8 cellular contexts compared by ENCODE assay signal in the genomic region with DNA sequence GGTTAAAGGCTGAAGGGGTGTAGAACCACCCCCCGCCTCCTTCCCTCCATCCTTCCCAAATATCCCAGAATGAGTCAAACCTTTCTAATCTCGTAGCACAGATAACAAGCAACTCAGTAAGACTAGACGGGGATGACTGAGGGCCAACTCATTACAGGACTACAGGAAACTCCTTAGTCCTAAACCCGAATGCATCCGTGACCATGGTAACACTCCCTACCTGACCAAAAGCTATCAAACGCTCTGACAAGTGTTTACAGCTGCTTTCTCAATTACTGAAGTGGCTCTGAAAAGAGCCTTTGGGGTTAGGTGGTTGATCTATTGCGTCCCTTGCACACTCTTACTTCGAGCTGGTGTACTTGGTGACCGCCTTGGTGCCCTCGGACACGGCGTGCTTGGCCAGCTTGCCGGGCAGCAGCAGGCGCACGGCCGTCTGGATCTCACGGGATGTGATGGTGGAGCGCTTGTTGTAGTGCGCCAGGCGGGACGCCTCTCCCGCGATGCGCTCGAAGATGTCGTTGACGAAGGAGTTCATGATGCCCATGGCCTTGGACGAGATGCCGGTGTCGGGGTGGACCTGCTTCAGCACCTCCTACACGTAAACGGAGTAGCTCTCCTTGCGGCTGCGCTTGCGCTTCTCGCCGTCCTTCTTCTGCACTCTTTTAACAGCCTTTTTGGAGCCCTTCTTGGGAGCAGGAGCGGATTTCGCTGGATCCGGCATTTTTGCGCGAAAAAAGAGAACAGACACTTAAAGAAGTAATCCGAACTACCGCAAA.
DNase-seq lines count a peak whose midpoint lies in the region; ATAC-seq and TF ChIP-seq lines count a peak whose summit lies in the region.
"Not testable (repeated sequence)": the region's sequence is repeated elsewhere in the genome, so short reads cannot be mapped to it uniquely, and the experiment has no call there.

No MANE protein-coding gene starts in this region.

- not testable (repeated sequence) for H3K27ac Mint-ChIP-seq in activated T-helper 17 cell treated with anti-CD3 and anti-CD28 coated beads, Interleukin-2, amount 50 U/mL, for 72 hours

- peak; percentile 30 for TF ChIP-seq POLR2A in prostate gland (IDR thresholded peaks at IDR 0.05)

- not testable (repeated sequence) for H3K27me3 ChIP-seq in kidney epithelial cell (ENCODE audit: control insufficient read depth, insufficient read depth, low read length); prostate gland (replicated peaks; ENCODE audit: insufficient read depth)

- not testable (repeated sequence) for H3K4me1 Mint-ChIP-seq in activated T-helper 17 cell treated with anti-CD3 and anti-CD28 coated beads, Interleukin-2, amount 50 U/mL, for 72 hours

- H3K36me3 Mint-ChIP-seq in activated T-helper 17 cell treated with anti-CD3 and anti-CD28 coated beads, Interleukin-2, amount 50 U/mL, for 72 hours (ENCODE audit: low read depth): not testable (repeated sequence)

- H3K4me3 ChIP-seq in fibroblast of the aortic adventitia (ENCODE audit: low read depth, low read length) (peak overlapping the region; percentile 50), kidney epithelial cell (ENCODE audit: low read depth, low read length) (peak overlapping the region; percentile 27), prostate gland (peak overlapping the region; percentile 21 to 31)

- not testable (repeated sequence) for H3K4me1 ChIP-seq in prostate gland (replicated peaks)

- not testable (repeated sequence) for H3K27me3 Mint-ChIP-seq in activated T-helper 17 cell treated with anti-CD3 and anti-CD28 coated beads, Interleukin-2, amount 50 U/mL, for 72 hours

- peak; percentile 2 for DNase-seq in Ammon's horn (ENCODE audit: low spot score)
- DNase-seq in NCI-H1105 treated with DMSO at 0.1 percent for 48 hours (lab: John Stamatoyannopoulos, UW): peak; percentile 1
- DNase-seq in cerebellar cortex (ENCODE audit: low spot score): peak; percentile 28
- peak; percentile 25 for DNase-seq in fibroblast of the aortic adventitia (ENCODE audit: low read depth)
- not testable (repeated sequence) for DNase-seq in kidney epithelial cell (ENCODE audit: low read depth)
- DNase-seq in prostate gland (ENCODE audit: low spot score): peak; percentile 4
- DNase-seq in superior temporal gyrus (ENCODE audit: extremely low spot score): peak; percentile 20

- not testable (repeated sequence) for H3K36me3 ChIP-seq in kidney epithelial cell (ENCODE audit: control insufficient read depth, insufficient read depth, low read length); prostate gland

- H3K27ac ChIP-seq in prostate gland: peak overlapping the region in 1 of 2 donors; percentile 63

- not testable (repeated sequence) for TF ChIP-seq CTCF in fibroblast of the aortic adventitia (IDR thresholded peaks at IDR 0.05; ENCODE audit: insufficient read depth, low read length); kidney epithelial cell (IDR thresholded peaks at IDR 0.05; ENCODE audit: insufficient read depth, low read length, poor library complexity, severe bottlenecking); prostate gland (IDR thresholded peaks at IDR 0.05)

- H3K9me3 Mint-ChIP-seq in activated T-helper 17 cell treated with anti-CD3 and anti-CD28 coated beads, Interleukin-2, amount 50 U/mL, for 72 hours: not testable (repeated sequence)

- WGBS in prostate gland: 17% methylated on average over 39 of the region's 44 CpGs

- not testable (repeated sequence) for H3K4me3 Mint-ChIP-seq in activated T-helper 17 cell treated with anti-CD3 and anti-CD28 coated beads, Interleukin-2, amount 50 U/mL, for 72 hours

- intact Hi-C loops in prostate gland (cut with DNase I): not testable (repeated sequence)

- ATAC-seq in activated T-helper 17 cell treated with anti-CD3 and anti-CD28 coated beads, Interleukin-2, amount 50 U/mL, for 72 hours (replicated peaks): peak; percentile 77

- not testable (repeated sequence) for H3K9me3 ChIP-seq in prostate gland
